ENCODE assay signal across 9 cellular contexts in genomic region chr20:53656653-53657288, GRCh38.
DNase-seq lines count a peak whose midpoint lies in the region; ATAC-seq and TF ChIP-seq lines count a peak whose summit lies in the region.
"Had no signal": no experiment of that assay in that cellular context is flagged by ENCODE, and none has a peak within 500 bp of the region (broad histone marks: within the 10 kb centered on the region; RNA-seq: fewer than 3 reads in every experiment).

No MANE protein-coding gene starts in this region.

- ATAC-seq in HG03521 (IDR thresholded peaks at IDR 0.05; ENCODE audit: unreplicated experiment), result no peak
- ATAC-seq: effector memory CD8-positive, alpha-beta T cell had no signal

- H3K36me3 ChIP-seq in Caco-2 (ENCODE audit: control insufficient read depth, insufficient read depth, low read length), result no peaks in the 10 kb centered on the region
- H3K36me3 ChIP-seq in breast epithelium, result no peaks in the 10 kb centered on the region
- no peaks in the 10 kb centered on the region for H3K36me3 ChIP-seq in prostate gland

- TF ChIP-seq POLR2A in breast epithelium (IDR thresholded peaks at IDR 0.05) (no peak), prostate gland (IDR thresholded peaks at IDR 0.05) (no peak)

- peak overlapping the region; percentile 2 for H3K27ac Mint-ChIP-seq in Caco-2 (ENCODE audit: unreplicated experiment)

- POLR2A ChIA-PET in Caco-2 (lab: Charles Lee), result interaction anchor here (0.6 kb wide), 1 partner anchor 88 kb away, joined by 5 read pairs; no protein-coding TSS in a partner anchor

- no TSS peak for BruUV-seq in Caco-2 (replicated peaks; lab: Mats Ljungman, UMichigan)

- H3K27ac ChIP-seq in breast epithelium, result peak overlapping the region; percentile 83 to 85
- H3K27ac ChIP-seq in prostate gland, result peak overlapping the region; percentile 25 to 71
- peak overlapping the region in 20 of 59 donors; percentile 1 to 64 (median 28) for H3K27ac ChIP-seq in dorsolateral prefrontal cortex

- H3K4me1 Mint-ChIP-seq in Caco-2 (ENCODE audit: low read depth, unreplicated experiment), result peaks cover 66% of the 10 kb centered on the region

- CTCF ChIA-PET in Caco-2 (lab: Charles Lee), result no interaction called here

- DNase-seq in Caco-2 (no peak), MV-4-11 (lab: John Stamatoyannopoulos, UW) (peak; percentile 72), breast epithelium (ENCODE audit: low spot score in 2 of 2) (no peak), prostate gland (ENCODE audit: low spot score) (no peak), SKM-1 treated with dmso at 0.1 percent for 144 hours (lab: John Stamatoyannopoulos, UW; ENCODE audit: unreplicated experiment) (no peak), dorsolateral prefrontal cortex (no peak)
- no peak for DNase-seq in stimulated activated CD4-positive, alpha-beta T cell treated with anti-CD3 and anti-CD28 coated beads, Interleukin-1b, Interleukin-23, amount 100 ng/mL, for 48 hours
- DNase-seq: effector memory CD8-positive, alpha-beta T cell had no signal

- H3K4me3 ChIP-seq in Caco-2 (ENCODE audit: low read depth, low read length) (no peak overlapping the region), breast epithelium (no peak overlapping the region), prostate gland (no peak overlapping the region), dorsolateral prefrontal cortex (no peak overlapping the region)

- no peaks in the 10 kb centered on the region for H3K27me3 Mint-ChIP-seq in Caco-2 (ENCODE audit: insufficient read depth, unreplicated experiment)
- H3K27me3 Mint-ChIP-seq: effector memory CD8-positive, alpha-beta T cell had no signal

- H3K36me3 Mint-ChIP-seq in Caco-2 (ENCODE audit: insufficient read depth, unreplicated experiment), result no peaks in the 10 kb centered on the region

- H3K27me3 ChIP-seq in Caco-2 (replicated peaks; ENCODE audit: control insufficient read depth, insufficient read depth, low read length) (no peaks in the 10 kb centered on the region), breast epithelium (no peaks in the 10 kb centered on the region), prostate gland (replicated peaks; ENCODE audit: insufficient read depth) (no peaks in the 10 kb centered on the region), dorsolateral prefrontal cortex (no peaks in the 10 kb centered on the region)

- no peak overlapping the region for H3K4me3 Mint-ChIP-seq in Caco-2 (ENCODE audit: unreplicated experiment)

- no peak for TF ChIP-seq CTCF in Caco-2 (IDR thresholded peaks at IDR 0.05; ENCODE audit: insufficient read depth in 1 of 2, low read depth in 1 of 2, low read length in 1 of 2, severe bottlenecking in 1 of 2, unreplicated experiment in 1 of 2)
- no peak for TF ChIP-seq CTCF in breast epithelium (IDR thresholded peaks at IDR 0.05)
- TF ChIP-seq CTCF in prostate gland (IDR thresholded peaks at IDR 0.05), result no peak
- no peak for TF ChIP-seq CTCF in dorsolateral prefrontal cortex (IDR thresholded peaks at IDR 0.05 in 54 of 56, conservative IDR thresholded peaks at IDR 0.05 in 2 of 56; ENCODE audit: low read depth in 1 of 56, partially characterized antibody in 56 of 56)

- H3K9me3 ChIP-seq in Caco-2 (no peaks in the 10 kb centered on the region), breast epithelium (no peaks in the 10 kb centered on the region), prostate gland (no peaks in the 10 kb centered on the region)

- WGBS in prostate gland, result 66% methylated on average over 3 of the region's 3 CpGs

- intact Hi-C loops in Caco-2 (cut with micrococcal nuclease; ENCODE audit: unreplicated experiment), result no loop called here
- intact Hi-C loops in breast epithelium (cut with DNase I; ENCODE audit: low total_unique reads), result no loop called here
- intact Hi-C loops in prostate gland (cut with DNase I), result loop anchor here (5.0 kb wide), 1 partner anchor 34 kb away; no protein-coding TSS in a partner anchor
- intact Hi-C loops in dorsolateral prefrontal cortex (cut with DNase I), result no loop called here

- H3K4me1 ChIP-seq in Caco-2 (peaks cover 53% of the 10 kb centered on the region), breast epithelium (peaks cover 3 to 13% of the 10 kb centered on the region in 2 donors), prostate gland (replicated peaks) (peaks cover 4% of the 10 kb centered on the region)

- H3K9me3 Mint-ChIP-seq in Caco-2 (ENCODE audit: unreplicated experiment), result no peaks in the 10 kb centered on the region
- H3K9me3 Mint-ChIP-seq: effector memory CD8-positive, alpha-beta T cell had no signal
